Comparison of ENCODE assay signal across 9 cellular contexts in genomic region chrX:15882704-15883539, GRCh38. TPM values are rescaled to one million over a fixed set of nuclear protein-coding genes. Genes with fewer than 3 reads are reported as not detected.
DNase-seq lines count a peak whose midpoint lies in the region; ATAC-seq and TF ChIP-seq lines count a peak whose summit lies in the region.
"Had no signal": no experiment of that assay in that cellular context is flagged by ENCODE, and none has a peak within 500 bp of the region (broad histone marks: within the 10 kb centered on the region; RNA-seq: fewer than 3 reads in every experiment).

No MANE protein-coding gene starts in this region.

- CTCF ChIA-PET in activated CD4-positive, alpha-beta T cell treated with anti-CD3 and anti-CD28 coated beads for 36 hours (lab: Charles Lee): interaction anchor here (0.6 to 0.8 kb wide), 2 partner anchors 326 to 688 kb away, joined by 3 to 4 read pairs; no protein-coding TSS in a partner anchor
- CTCF ChIA-PET in RWPE1 (lab: Yijun Ruan, JAX): no interaction called here

- TF ChIP-seq CTCF in RWPE1 (conservative IDR thresholded peaks at IDR 0.05; ENCODE audit: low read depth): no peak

- POLR2A ChIA-PET in activated CD4-positive, alpha-beta T cell treated with anti-CD3 and anti-CD28 coated beads for 36 hours (lab: Charles Lee): no interaction called here
- POLR2A ChIA-PET in RWPE1 (lab: Yijun Ruan, JAX; ENCODE audit: low non-redundant PET): no interaction called here

- H3K27ac ChIP-seq in RWPE1: no peak overlapping the region

- DNase-seq in activated CD4-positive, alpha-beta T cell treated with anti-CD3 and anti-CD28 coated beads for 36 hours: no peak
- DNase-seq in activated CD4-positive, alpha-beta T cell treated with anti-CD3 and anti-CD28 coated beads for 48 hours: no peak
- peak; percentile 6 for DNase-seq in T1000 (lab: John Stamatoyannopoulos, UW)
- DNase-seq in stimulated activated naive B cell treated with anti-CD40 and anti-IgM and Interleukin-4, amounts not matched to agents 10 μg/mL and 1 μg/mL and 100 μg/mL, for 72 hours: peak; percentile 47
- no peak for DNase-seq in RWPE1 (ENCODE audit: low spot score)
- no peak for DNase-seq in activated effector memory CD4-positive, alpha-beta T cell treated with anti-CD3 and anti-CD28 coated beads, Interleukin-2, amount 50 U/mL, for 16 hours
- DNase-seq in NCI-H2196 (lab: John Stamatoyannopoulos, UW; ENCODE audit: unreplicated experiment): no peak

- ATAC-seq in activated CD4-positive, alpha-beta T cell treated with anti-CD3 and anti-CD28 coated beads for 36 hours: peak; percentile 36
- peak; percentile 76 for ATAC-seq in HG03097 (IDR thresholded peaks at IDR 0.05; ENCODE audit: low FRiP score, unreplicated experiment)
- ATAC-seq in stimulated activated naive B cell treated with anti-CD40 and anti-IgM and Interleukin-4, amounts not matched to agents 10 μg/mL and 1 μg/mL and 100 μg/mL, for 72 hours (replicated peaks): peak; percentile 95

- H3K27me3 Mint-ChIP-seq in activated CD4-positive, alpha-beta T cell treated with anti-CD3 and anti-CD28 coated beads for 36 hours: no peaks in the 10 kb centered on the region
- H3K27me3 Mint-ChIP-seq in stimulated activated naive B cell treated with anti-CD40 and anti-IgM and Interleukin-4, amounts not matched to agents 10 μg/mL and 1 μg/mL and 100 μg/mL, for 72 hours: peaks cover 0 to 17% of the 10 kb centered on the region in 2 donors

- no peaks in the 10 kb centered on the region for H3K36me3 Mint-ChIP-seq in activated CD4-positive, alpha-beta T cell treated with anti-CD3 and anti-CD28 coated beads for 36 hours (ENCODE audit: low read depth)
- peaks cover 5 to 27% of the 10 kb centered on the region in 2 donors for H3K36me3 Mint-ChIP-seq in stimulated activated naive B cell treated with anti-CD40 and anti-IgM and Interleukin-4, amounts not matched to agents 10 μg/mL and 1 μg/mL and 100 μg/mL, for 72 hours
- H3K36me3 Mint-ChIP-seq: T-cell had no signal

- no peak overlapping the region for H3K27ac Mint-ChIP-seq in activated CD4-positive, alpha-beta T cell treated with anti-CD3 and anti-CD28 coated beads for 36 hours
- peak overlapping the region; percentile 86 for H3K27ac Mint-ChIP-seq in stimulated activated naive B cell treated with anti-CD40 and anti-IgM and Interleukin-4, amounts not matched to agents 10 μg/mL and 1 μg/mL and 100 μg/mL, for 72 hours
- H3K27ac Mint-ChIP-seq: T-cell had no signal

- H3K9me3 Mint-ChIP-seq in activated CD4-positive, alpha-beta T cell treated with anti-CD3 and anti-CD28 coated beads for 36 hours (ENCODE audit: low read depth): peaks cover 2% of the 10 kb centered on the region
- peaks cover 7 to 25% of the 10 kb centered on the region in 2 donors for H3K9me3 Mint-ChIP-seq in stimulated activated naive B cell treated with anti-CD40 and anti-IgM and Interleukin-4, amounts not matched to agents 10 μg/mL and 1 μg/mL and 100 μg/mL, for 72 hours

- intact Hi-C loops in activated CD4-positive, alpha-beta T cell treated with anti-CD3 and anti-CD28 coated beads for 36 hours (cut with DNase I, micrococcal nuclease): no loop called here

- no peak overlapping the region for H3K4me3 Mint-ChIP-seq in activated CD4-positive, alpha-beta T cell treated with anti-CD3 and anti-CD28 coated beads for 36 hours
- peak overlapping the region; percentile 27 to 39 for H3K4me3 Mint-ChIP-seq in stimulated activated naive B cell treated with anti-CD40 and anti-IgM and Interleukin-4, amounts not matched to agents 10 μg/mL and 1 μg/mL and 100 μg/mL, for 72 hours
- H3K4me3 Mint-ChIP-seq: T-cell had no signal

- peaks cover 15% of the 10 kb centered on the region for H3K4me1 Mint-ChIP-seq in activated CD4-positive, alpha-beta T cell treated with anti-CD3 and anti-CD28 coated beads for 36 hours
- peaks cover 15 to 16% of the 10 kb centered on the region in 2 donors for H3K4me1 Mint-ChIP-seq in stimulated activated naive B cell treated with anti-CD40 and anti-IgM and Interleukin-4, amounts not matched to agents 10 μg/mL and 1 μg/mL and 100 μg/mL, for 72 hours

RNA-seq across cellular contexts. Expression of gene AP1S2, which starts 28.3 kb away (rescaled TPM):
- total RNA-seq in activated CD4-positive, alpha-beta T cell treated with anti-CD3 and anti-CD28 coated beads for 36 hours: 10 to 100 TPM; 22.3 to 24.5 TPM

Comparison
In these comparisons a context has a peak if more than half of its experiments do, and no peak if none do; other contexts are left out.
1. ATAC-seq: peak in every context shown above with its lines; median percentile 95 in stimulated activated naive B cell treated with anti-CD40 and anti-IgM and Interleukin-4, amounts not matched to agents 10 μg/mL and 1 μg/mL and 100 μg/mL, for 72 hours; 76 in HG03097; 36 in activated CD4-positive, alpha-beta T cell treated with anti-CD3 and anti-CD28 coated beads for 36 hours.
2. DNase-seq: peak in T1000 (single experiment) and stimulated activated naive B cell treated with anti-CD40 and anti-IgM and Interleukin-4, amounts not matched to agents 10 μg/mL and 1 μg/mL and 100 μg/mL, for 72 hours (single experiment); none in activated CD4-positive, alpha-beta T cell treated with anti-CD3 and anti-CD28 coated beads for 36 hours (single experiment), activated CD4-positive, alpha-beta T cell treated with anti-CD3 and anti-CD28 coated beads for 48 hours (single experiment), RWPE1 (single experiment), activated effector memory CD4-positive, alpha-beta T cell treated with anti-CD3 and anti-CD28 coated beads, Interleukin-2, amount 50 U/mL, for 16 hours (single experiment) and NCI-H2196 (single experiment).